ENCODE assay signal across 9 cellular contexts in genomic region chr17:57662644-57663308, GRCh38.
DNase-seq lines count a peak whose midpoint lies in the region; ATAC-seq, FAIRE-seq and TF ChIP-seq lines count a peak whose summit lies in the region.
"Had no signal": no experiment of that assay in that cellular context is flagged by ENCODE, and none has a peak within 500 bp of the region (broad histone marks: within the 10 kb centered on the region; RNA-seq: fewer than 3 reads in every experiment).

No MANE protein-coding gene starts in this region.

- H3K27me3 ChIP-seq in astrocyte (ENCODE audit: insufficient read depth, low read length) (no peaks in the 10 kb centered on the region), heart left ventricle (no peaks in the 10 kb centered on the region)

- TF ChIP-seq POLR2A in heart left ventricle (IDR thresholded peaks at IDR 0.05): peak in 1 of 2 donors; percentile 55

- H3K27ac ChIP-seq in astrocyte (ENCODE audit: low read depth, low read length) (peak overlapping the region; percentile 97), heart left ventricle (peak overlapping the region; percentile 20 to 93 (median 84))

- H3K4me3 ChIP-seq in astrocyte (ENCODE audit: insufficient read depth, low read depth, low read length) (no peak overlapping the region), heart left ventricle (peak overlapping the region in 10 of 12 donors; percentile 18 to 50 (median 38))

- H3K36me3 Mint-ChIP-seq in IgD-negative memory B cell: no peaks in the 10 kb centered on the region
- peaks cover 5% of the 10 kb centered on the region for H3K36me3 Mint-ChIP-seq in astrocyte (ENCODE audit: low read depth, unreplicated experiment)

- ATAC-seq in heart left ventricle: peak; percentile 97 to 98 (median 98)

- H3K4me3 Mint-ChIP-seq in IgD-negative memory B cell (peak overlapping the region; percentile 72 to 92 (median 90)), astrocyte (ENCODE audit: unreplicated experiment) (peak overlapping the region; percentile 81)
- H3K4me3 Mint-ChIP-seq: T-helper 1 cell treated with Interleukin-12 subunit alpha and Interleukin-12 subunit beta and Interleukin-4 antibody, amounts not matched to agents 30 μg/mL and 1 μg/mL, for 36 hours had no signal

- no peak for TF ChIP-seq CTCF in astrocyte (IDR thresholded peaks at IDR 0.05; ENCODE audit: insufficient read depth, low read depth, low read length)
- TF ChIP-seq CTCF in heart left ventricle (IDR thresholded peaks at IDR 0.05): peak in 4 of 12 donors; percentile 5 to 30 (median 11)

- H3K9me3 ChIP-seq in astrocyte (ENCODE audit: insufficient read depth, low read depth, low read length) (no peaks in the 10 kb centered on the region), heart left ventricle (no peaks in the 10 kb centered on the region)

- peak overlapping the region in 2 of 3 donors; percentile 35 to 89 for H3K27ac Mint-ChIP-seq in IgD-negative memory B cell
- peak overlapping the region; percentile 94 for H3K27ac Mint-ChIP-seq in astrocyte (ENCODE audit: unreplicated experiment)
- H3K27ac Mint-ChIP-seq: T-helper 1 cell treated with Interleukin-12 subunit alpha and Interleukin-12 subunit beta and Interleukin-4 antibody, amounts not matched to agents 30 μg/mL and 1 μg/mL, for 36 hours had no signal

- 5 to 9% (median 8%) methylated on average over 16 to 21 of the region's 21 CpGs for WGBS in heart left ventricle, 4 donors

- peak; percentile 66 for FAIRE-seq in astrocyte (lab: Jason Lieb, UNC)

- H3K9me3 Mint-ChIP-seq in IgD-negative memory B cell (no peaks in the 10 kb centered on the region), astrocyte (ENCODE audit: unreplicated experiment) (no peaks in the 10 kb centered on the region)
- H3K9me3 Mint-ChIP-seq: T-helper 1 cell treated with Interleukin-12 subunit alpha and Interleukin-12 subunit beta and Interleukin-4 antibody, amounts not matched to agents 30 μg/mL and 1 μg/mL, for 36 hours had no signal

- H2AFZ ChIP-seq in astrocyte (ENCODE audit: low read depth, low read length): peak overlapping the region; percentile 26

- no peaks in the 10 kb centered on the region for H4K20me1 ChIP-seq in astrocyte (ENCODE audit: insufficient read depth, low read length)

- H3K9ac ChIP-seq in astrocyte (ENCODE audit: low read length): peak overlapping the region; percentile 85

- no peaks in the 10 kb centered on the region for H3K79me2 ChIP-seq in astrocyte (ENCODE audit: insufficient read depth, low read length)

- DNase-seq in DMS79 (lab: John Stamatoyannopoulos, UW) (peak; percentile 87), astrocyte (ENCODE audit: low read depth) (peak; percentile 99), heart left ventricle (peak; percentile 95 to 99 (median 97)), occipital lobe (lab: John Stamatoyannopoulos, UW) (peak; percentile 98), KG1 (lab: John Stamatoyannopoulos, UW) (no peak), DMS114 treated with DMSO at 0.1 percent for 48 hours (lab: John Stamatoyannopoulos, UW; ENCODE audit: unreplicated experiment) (no peak)

- peaks cover 5 to 25% (median 16%) of the 10 kb centered on the region in 3 donors for H3K4me1 Mint-ChIP-seq in IgD-negative memory B cell
- H3K4me1 Mint-ChIP-seq in astrocyte (ENCODE audit: low read depth, unreplicated experiment): peaks cover 19% of the 10 kb centered on the region

- intact Hi-C loops in heart left ventricle (cut with DNase I): loop anchor here in 5 of 10 donors (2.0 to 10.0 kb wide), 8 partner anchors 40 to 538 kb away; no protein-coding TSS in a partner anchor

- H3K27me3 Mint-ChIP-seq in IgD-negative memory B cell (no peaks in the 10 kb centered on the region), astrocyte (ENCODE audit: low read depth, unreplicated experiment) (no peaks in the 10 kb centered on the region)

- H3K36me3 ChIP-seq in astrocyte (ENCODE audit: insufficient read depth, low read length) (no peaks in the 10 kb centered on the region), heart left ventricle (no peaks in the 10 kb centered on the region)

- H3K4me1 ChIP-seq in astrocyte (ENCODE audit: insufficient read depth, low read length) (peaks cover 23% of the 10 kb centered on the region), heart left ventricle (peaks cover 2 to 47% (median 23%) of the 10 kb centered on the region in 12 donors)

- peak overlapping the region; percentile 80 for H3K4me2 ChIP-seq in astrocyte (ENCODE audit: low read length)

TF ChIP-seq in PFSK-1, 5 proteins besides CTCF, POLR2A, EP300 and RAD21:
- no peak for TF ChIP-seq FOXP2 (optimal IDR thresholded peaks at IDR 0.05; ENCODE audit: borderline replicate concordance, extremely low read depth, extremely low read length, insufficient read depth)
- 0 out of 2 replicates have a peak, but pooled peaks have one; percentile 50 for TF ChIP-seq SIN3A (IDR thresholded peaks at IDR 0.05; ENCODE audit: borderline replicate concordance, insufficient read depth, low read length)
- TF ChIP-seq REST (IDR thresholded peaks at IDR 0.05; ENCODE audit: insufficient read depth in 1 of 2, low read depth in 2 of 2, low read length in 2 of 2): no peak

Comparison
In these comparisons a context has a peak if more than half of its experiments do, and no peak if none do; other contexts are left out.
1. DNase-seq: peak in DMS79 (single experiment), astrocyte (single experiment), heart left ventricle (5 of 5) and occipital lobe (single experiment); none in KG1 (single experiment) and DMS114 treated with DMSO at 0.1 percent for 48 hours (single experiment).